In genomic region chr7:83640731-83641533, GRCh38 we compare ENCODE assay signal across 15 cellular contexts.
"Had no signal": no experiment of that assay in that cellular context is flagged by ENCODE, and none has a peak within 500 bp of the region (broad histone marks: within the 10 kb centered on the region; RNA-seq: fewer than 3 reads in every experiment).

No MANE protein-coding gene starts in this region.

- H3K9me3 ChIP-seq: ascending aorta, breast epithelium, gastrocnemius medialis, left ventricle myocardium inferior, right atrium auricular region had no signal

- H3K27me3 ChIP-seq: ascending aorta, breast epithelium, gastrocnemius medialis, right atrium auricular region had no signal

- ATAC-seq: effector memory CD8-positive, alpha-beta T cell; gastrocnemius medialis; natural killer cell had no signal

- H3K27ac ChIP-seq: ascending aorta, gastrocnemius medialis, left ventricle myocardium inferior, right atrium auricular region, skin epidermis had no signal

- H3K36me3 ChIP-seq: ascending aorta, breast epithelium, gastrocnemius medialis, left ventricle myocardium inferior, right atrium auricular region had no signal

- H3K4me3 ChIP-seq: ascending aorta, breast epithelium, gastrocnemius medialis, left ventricle myocardium inferior, right atrium auricular region, skin epidermis had no signal

- DNase-seq: activated CD4-positive, alpha-beta T cell treated with anti-CD3 and anti-CD28 coated beads, Interleukin-2, amount 50 U/mL, for 48 hours; activated naive CD4-positive, alpha-beta T cell treated with anti-CD3 and anti-CD28 coated beads for 36 hours; cerebellar nuclear complex; effector memory CD8-positive, alpha-beta T cell; gastrocnemius medialis; left ventricle myocardium inferior; natural killer cell; stimulated activated CD4-positive, alpha-beta T cell treated with anti-CD3 and anti-CD28 coated beads, Interleukin-4, amount 100 ng/mL, for 4 hours; stimulated activated CD8-positive, alpha-beta memory T cell treated with anti-CD3 and anti-CD28 coated beads, Interleukin-4, amount 100 ng/mL, for 48 hours; stimulated activated naive CD4-positive, alpha-beta T cell treated with Interleukin-2 at 50 U/mL for 16 hours; trophoblast cell had no signal

- H3K4me1 ChIP-seq: ascending aorta, breast epithelium, gastrocnemius medialis, left ventricle myocardium inferior, right atrium auricular region had no signal
